8 cellular contexts compared by ENCODE assay signal in genomic region chr17:28727727-28728363, GRCh38. TPM values are rescaled to one million over a fixed set of nuclear protein-coding genes. Genes with fewer than 3 reads are reported as not detected.
DNase-seq lines count a peak whose midpoint lies in the region; ATAC-seq and TF ChIP-seq lines count a peak whose summit lies in the region.

No MANE protein-coding gene starts in this region.

- peak overlapping the region; percentile 98 to 100 for H3K27ac Mint-ChIP-seq in activated naive CD4-positive, alpha-beta T cell treated with anti-CD3 and anti-CD28 coated beads, Interleukin-2, amount 50 U/mL, for 72 hours

- no peaks in the 10 kb centered on the region for H3K27me3 ChIP-seq in SJCRH30
- H3K27me3 ChIP-seq in iPS-15b (ENCODE audit: control insufficient read depth, insufficient read depth, low read length), result no peaks in the 10 kb centered on the region
- no peaks in the 10 kb centered on the region for H3K27me3 ChIP-seq in spleen (replicated peaks in 1 of 7)

- H3K9ac ChIP-seq in iPS-15b (ENCODE audit: low read depth, low read length), result peak overlapping the region; percentile 90

- intact Hi-C loops in spleen (cut with DNase I; ENCODE audit: low total_unique reads), result loop anchor here (2.0 kb wide), 1 partner anchor 23 kb away; no protein-coding TSS in a partner anchor

- peak; percentile 39 for ATAC-seq in GM21447 (IDR thresholded peaks at IDR 0.05; ENCODE audit: unreplicated experiment)
- ATAC-seq in activated naive CD4-positive, alpha-beta T cell treated with anti-CD3 and anti-CD28 coated beads, Interleukin-2, amount 50 U/mL, for 72 hours, result peak; percentile 61 to 77

- H3K9me3 ChIP-seq in SJCRH30 (replicated peaks) (no peaks in the 10 kb centered on the region), iPS-15b (ENCODE audit: control insufficient read depth, insufficient read depth, low read length) (no peaks in the 10 kb centered on the region), spleen (no peaks in the 10 kb centered on the region)

- peak in 7 of 11 experiments; percentile 8 to 47 (median 25) for TF ChIP-seq CTCF in spleen (IDR thresholded peaks at IDR 0.05 in 8 of 11, conservative IDR thresholded peaks at IDR 0.05 in 3 of 11)

- H3K9me3 Mint-ChIP-seq in activated naive CD4-positive, alpha-beta T cell treated with anti-CD3 and anti-CD28 coated beads, Interleukin-2, amount 50 U/mL, for 72 hours, result no peaks in the 10 kb centered on the region

- DNase-seq in EH (ENCODE audit: low read depth), result peak; percentile 54
- peak; percentile 54 for DNase-seq in Jurkat, Clone E6-1 (ENCODE audit: low read depth, low spot score)
- DNase-seq in SJCRH30, result peak; percentile 72 to 81
- DNase-seq in activated naive CD4-positive, alpha-beta T cell treated with anti-CD3 and anti-CD28 coated beads, Interleukin-2, amount 50 U/mL, for 72 hours (ENCODE audit: low spot score in 2 of 2), result peak; percentile 84 to 97
- DNase-seq in spleen, result peak; percentile 92
- DNase-seq in NCI-H187 treated with DMSO at 0.1 percent for 48 hours (lab: John Stamatoyannopoulos, UW), result no peak

- peaks cover 15 to 29% of the 10 kb centered on the region in 2 donors for H3K36me3 Mint-ChIP-seq in activated naive CD4-positive, alpha-beta T cell treated with anti-CD3 and anti-CD28 coated beads, Interleukin-2, amount 50 U/mL, for 72 hours

- H3K27ac ChIP-seq in SJCRH30 (peak overlapping the region; percentile 83), spleen (peak overlapping the region; percentile 87 to 99 (median 98))

- peak overlapping the region; percentile 88 for H3K4me3 ChIP-seq in Jurkat, Clone E6-1 (ENCODE audit: low read length)
- H3K4me3 ChIP-seq in SJCRH30, result peak overlapping the region; percentile 80
- H3K4me3 ChIP-seq in iPS-15b (ENCODE audit: low read depth, low read length), result peak overlapping the region; percentile 99
- peak overlapping the region; percentile 52 to 92 (median 74) for H3K4me3 ChIP-seq in spleen

- H3K4me1 ChIP-seq in SJCRH30, result peaks cover 11% of the 10 kb centered on the region
- peaks cover 3% of the 10 kb centered on the region for H3K4me1 ChIP-seq in iPS-15b (ENCODE audit: control insufficient read depth, insufficient read depth, low read length)
- peaks cover 20 to 67% (median 58%) of the 10 kb centered on the region in 6 donors for H3K4me1 ChIP-seq in spleen

- H3K36me3 ChIP-seq in SJCRH30, result peaks cover 19% of the 10 kb centered on the region
- H3K36me3 ChIP-seq in iPS-15b (ENCODE audit: control insufficient read depth, insufficient read depth, low read length), result peaks cover 22% of the 10 kb centered on the region
- peaks cover 0 to 23% (median 21%) of the 10 kb centered on the region in 6 donors for H3K36me3 ChIP-seq in spleen

- TF ChIP-seq POLR2A in spleen (IDR thresholded peaks at IDR 0.05), result peak in 1 of 3 donors; percentile 37

- 0 to 2% (median 1%) methylated on average over 36 to 37 of the region's 37 CpGs for WGBS in spleen, 5 donors

RNA-seq across cellular contexts. Expression of gene NEK8, which starts 0.7 kb away (rescaled TPM):
- polyA plus RNA-seq in Jurkat, Clone E6-1 (2012; ENCODE audit: insufficient read depth, insufficient read length), result 1.00 TPM
- total RNA-seq in SJCRH30 (2014; rRNA removed; shearing (Covaris generic)), result 1.7 and 2.6 TPM in 2 replicates
- 1 to 10 TPM; 5.3 to 6.4 TPM for total RNA-seq in activated naive CD4-positive, alpha-beta T cell treated with anti-CD3 and anti-CD28 coated beads, Interleukin-2, amount 50 U/mL, for 72 hours
- total RNA-seq in spleen, result 10 to 100 TPM in 6 of 7 donors, 1 to 10 TPM in 1; 8.9 to 17.6 (median 12.8) TPM
- polyA plus RNA-seq in spleen, result 10 to 100 TPM in 1 of 3 donors, 1 to 10 TPM in 2; 7.3 to 14.3 (median 7.7) TPM

RNA-seq across cellular contexts. Expression of gene TLCD1, which starts 1.8 kb away (rescaled TPM):
- polyA plus RNA-seq in Jurkat, Clone E6-1 (2012; ENCODE audit: insufficient read depth, insufficient read length), result 2.3 TPM
- 7.5 and 10.0 TPM in 2 replicates for total RNA-seq in SJCRH30 (2014; rRNA removed; shearing (Covaris generic))
- total RNA-seq in activated naive CD4-positive, alpha-beta T cell treated with anti-CD3 and anti-CD28 coated beads, Interleukin-2, amount 50 U/mL, for 72 hours, result 10 to 100 TPM in 1 of 2 donors, 1 to 10 TPM in 1; 4.4 to 10.2 TPM
- total RNA-seq in spleen, result 1 to 10 TPM in 5 of 7 donors, under 1 TPM in 1, not detected in 1; 0.97 to 2.6 (median 2.0) TPM
- polyA plus RNA-seq in spleen, result 1 to 10 TPM; 2.3 to 3.5 (median 2.4) TPM

RNA-seq across cellular contexts. Expression of gene RPL23A, which starts 8.1 kb away (rescaled TPM):
- 1,510 TPM for polyA plus RNA-seq in Jurkat, Clone E6-1 (2012; ENCODE audit: insufficient read depth, insufficient read length)
- 1,716 and 1,788 TPM in 2 replicates for total RNA-seq in SJCRH30 (2014; rRNA removed; shearing (Covaris generic))
- 1,000 to 10,000 TPM; 2,221 to 2,736 TPM for total RNA-seq in activated naive CD4-positive, alpha-beta T cell treated with anti-CD3 and anti-CD28 coated beads, Interleukin-2, amount 50 U/mL, for 72 hours
- 1,000 to 10,000 TPM in 4 of 7 donors, 100 to 1,000 TPM in 3; 571 to 2,010 (median 1,472) TPM for total RNA-seq in spleen
- polyA plus RNA-seq in spleen, result 1,000 to 10,000 TPM; 2,562 to 3,144 (median 3,044) TPM

RNA-seq across cellular contexts. Expression of gene RAB34, which starts 10.2 kb away (rescaled TPM):
- not detected for polyA plus RNA-seq in Jurkat, Clone E6-1 (2012; ENCODE audit: insufficient read depth, insufficient read length)
- total RNA-seq in SJCRH30 (2014; rRNA removed; shearing (Covaris generic)), result 191 and 201 TPM in 2 replicates
- 10 to 100 TPM; 20.5 to 46.4 TPM for total RNA-seq in activated naive CD4-positive, alpha-beta T cell treated with anti-CD3 and anti-CD28 coated beads, Interleukin-2, amount 50 U/mL, for 72 hours
- 100 to 1,000 TPM in 1 of 7 donors, 10 to 100 TPM in 6; 31.4 to 111 (median 49.4) TPM for total RNA-seq in spleen
- 10 to 100 TPM; 45.6 to 59.5 (median 56.6) TPM for polyA plus RNA-seq in spleen

RNA-seq across cellular contexts. Expression of gene TRAF4, which starts 16.0 kb away (rescaled TPM):
- 107 TPM for polyA plus RNA-seq in Jurkat, Clone E6-1 (2012; ENCODE audit: insufficient read depth, insufficient read length)
- 118 and 123 TPM in 2 replicates for total RNA-seq in SJCRH30 (2014; rRNA removed; shearing (Covaris generic))
- 100 to 1,000 TPM in 1 of 2 donors, 10 to 100 TPM in 1; 88.3 to 168 TPM for total RNA-seq in activated naive CD4-positive, alpha-beta T cell treated with anti-CD3 and anti-CD28 coated beads, Interleukin-2, amount 50 U/mL, for 72 hours
- 10 to 100 TPM; 19.8 to 75.5 (median 32.7) TPM for total RNA-seq in spleen
- polyA plus RNA-seq in spleen, result 10 to 100 TPM; 24.8 to 38.1 (median 35.6) TPM
